Comparison of ENCODE assay signal across 8 cellular contexts in genomic region chr2:96321230-96322103, GRCh38. TPM values are rescaled to one million over a fixed set of nuclear protein-coding genes. Genes with fewer than 3 reads are reported as not detected.
DNase-seq lines count a peak whose midpoint lies in the region; ATAC-seq, FAIRE-seq and TF ChIP-seq lines count a peak whose summit lies in the region.

No MANE protein-coding gene starts in this region.

- CTCF ChIA-PET in GM12878 (lab: Yijun Ruan, JAX): interaction anchor here (0.6 to 2.6 kb wide), 14 partner anchors 11 to 1136 kb away, joined by 3 to 8 read pairs (median 4); partner anchors contain the start of genes ANKRD36C, SNRNP200 and STARD7

- TSS peak; percentile 85 for BruUV-seq in GM12878 (replicated peaks; lab: Mats Ljungman, UMichigan)

- peaks cover 50% of the 10 kb centered on the region for H3K4me1 Mint-ChIP-seq in T-helper 2 cell treated with Interferon-gamma antibody and Interleukin-4, amounts not matched to agents 5 μg/mL and 100 μg/mL, for 36 hours (ENCODE audit: low read depth)

- H3K9me3 ChIP-seq in GM12878 (replicated peaks; ENCODE audit: control insufficient read depth, insufficient read depth, low read length): no peaks in the 10 kb centered on the region

- no peaks in the 10 kb centered on the region for H3K27me3 Mint-ChIP-seq in T-helper 2 cell treated with Interferon-gamma antibody and Interleukin-4, amounts not matched to agents 5 μg/mL and 100 μg/mL, for 36 hours (ENCODE audit: low read depth)

- intact Hi-C loops in GM12878 (cut with micrococcal nuclease; ENCODE audit: unreplicated experiment): loop anchor here (2.0 to 5.0 kb wide), 3 partner anchors 15 to 114 kb away; partner anchors contain the start of genes CIAO1, STARD7 and TMEM127
- intact Hi-C loops in left colon (cut with DNase I, micrococcal nuclease): no loop called here

- under 1% methylated on average over 74 of the region's 81 CpGs for WGBS in GM12878 (ENCODE audit: insufficient coverage, insufficient replicate concordance, low lambda C conversion rate, missing lambda C conversion rate)

- FAIRE-seq in GM12878 (lab: Jason Lieb, UNC): no peak

- H2AFZ ChIP-seq in KMS-11 (ENCODE audit: low read depth) (peak overlapping the region; percentile 89), GM12878 (ENCODE audit: control insufficient read depth, low read depth, low read length) (peak overlapping the region; percentile 89)

- H3K4me3 Mint-ChIP-seq in T-helper 2 cell treated with Interferon-gamma antibody and Interleukin-4, amounts not matched to agents 5 μg/mL and 100 μg/mL, for 36 hours: peak overlapping the region; percentile 88

- peak; percentile 64 for DNase-seq in GDM1 (lab: John Stamatoyannopoulos, UW)
- DNase-seq in T-helper 2 cell treated with Interferon-gamma antibody and Interleukin-4, amounts not matched to agents 5 μg/mL and 100 μg/mL, for 36 hours (ENCODE audit: low spot score): peak; percentile 90
- peak; percentile 82 for DNase-seq in GM12878 (ENCODE audit: low read depth, low spot score)
- peak; percentile 50 to 69 for DNase-seq in left colon
- DNase-seq in stimulated activated CD4-positive, alpha-beta T cell treated with anti-CD3 and anti-CD28 coated beads, Interleukin-4, amount 100 ng/mL, for 1 hour: peak; percentile 77
- no peak for DNase-seq in NCI-H2107 (lab: John Stamatoyannopoulos, UW)

- H3K4me1 ChIP-seq in KMS-11 (ENCODE audit: low read depth, poor library complexity, severe bottlenecking): peaks cover 45% of the 10 kb centered on the region
- peaks cover 33% of the 10 kb centered on the region for H3K4me1 ChIP-seq in GM12878 (ENCODE audit: control insufficient read depth, insufficient read depth, low read length)

- no peak for TF ChIP-seq EP300 in GM12878 (IDR thresholded peaks at IDR 0.05; ENCODE audit: borderline replicate concordance in 1 of 2, control insufficient read depth in 1 of 2, low read depth in 2 of 2, low read length in 2 of 2)

- peak overlapping the region; percentile 69 for H3K9ac ChIP-seq in KMS-11
- H3K9ac ChIP-seq in GM12878 (ENCODE audit: control insufficient read depth, insufficient read depth, low read length): peak overlapping the region; percentile 77

- in situ Hi-C loops in GM12878 (cut with MboI): no loop called here

- POLR2A ChIA-PET in GM12878 (lab: Charles Lee): interaction anchor here (0.7 to 7.7 kb wide), 16 partner anchors 9 to 217 kb away, joined by 3 to 151 read pairs (median 4); partner anchors contain the start of genes NCAPH, SNRNP200 and STARD7

- H3K9me3 Mint-ChIP-seq in T-helper 2 cell treated with Interferon-gamma antibody and Interleukin-4, amounts not matched to agents 5 μg/mL and 100 μg/mL, for 36 hours: no peaks in the 10 kb centered on the region

- ATAC-seq in GM21576 (IDR thresholded peaks at IDR 0.05; ENCODE audit: unreplicated experiment): peak; percentile 54
- ATAC-seq in GM12878: peak; percentile 83
- ATAC-seq in left colon: peak; percentile 61

- peak; percentile 86 for TF ChIP-seq POLR2A in GM12878 (IDR thresholded peaks at IDR 0.05; ENCODE audit: low read depth, low read length)

- no peaks in the 10 kb centered on the region for H4K20me1 ChIP-seq in KMS-11 (ENCODE audit: insufficient read depth)
- no peaks in the 10 kb centered on the region for H4K20me1 ChIP-seq in GM12878 (ENCODE audit: control insufficient read depth, insufficient read depth)

- H3K36me3 ChIP-seq in KMS-11 (ENCODE audit: insufficient read depth): no peaks in the 10 kb centered on the region
- H3K36me3 ChIP-seq in GM12878 (ENCODE audit: control insufficient read depth in 2 of 2, insufficient read depth in 2 of 2, low read length in 1 of 2): no peaks in the 10 kb centered on the region

- peaks cover 23% of the 10 kb centered on the region for H3K36me3 Mint-ChIP-seq in T-helper 2 cell treated with Interferon-gamma antibody and Interleukin-4, amounts not matched to agents 5 μg/mL and 100 μg/mL, for 36 hours (ENCODE audit: low read depth)

- no peak for TF ChIP-seq CTCF in KMS-11 (conservative IDR thresholded peaks at IDR 0.05; ENCODE audit: low read depth, low read length)
- TF ChIP-seq CTCF in GM12878 (IDR thresholded peaks at IDR 0.05 in 2 of 3, conservative IDR thresholded peaks at IDR 0.05 in 1 of 3; ENCODE audit: control insufficient read depth in 2 of 3, extremely low read depth in 1 of 3, insufficient read depth in 1 of 3, low read depth in 3 of 3, low read length in 3 of 3): peak in 2 of 3 experiments; percentile 31 to 36; a peak in 2 of 6 replicates

- no peaks in the 10 kb centered on the region for H3K27me3 ChIP-seq in KMS-11 (ENCODE audit: insufficient read depth, low read depth)
- H3K27me3 ChIP-seq in GM12878 (replicated peaks in 1 of 2; ENCODE audit: control insufficient read depth in 2 of 2, insufficient read depth in 2 of 2, low read length in 1 of 2): no peaks in the 10 kb centered on the region

- H3K4me2 ChIP-seq in KMS-11 (peak overlapping the region; percentile 58), GM12878 (ENCODE audit: control insufficient read depth, insufficient read depth) (peak overlapping the region; percentile 95)

- peak overlapping the region; percentile 79 for H3K27ac ChIP-seq in KMS-11
- peak overlapping the region; percentile 88 for H3K27ac ChIP-seq in GM12878 (ENCODE audit: control insufficient read depth, insufficient read depth)

- H3K27ac Mint-ChIP-seq in T-helper 2 cell treated with Interferon-gamma antibody and Interleukin-4, amounts not matched to agents 5 μg/mL and 100 μg/mL, for 36 hours: peak overlapping the region; percentile 96

- TF ChIP-seq RAD21 in GM12878 (IDR thresholded peaks at IDR 0.05; ENCODE audit: insufficient read depth, low read depth, low read length): peak; percentile 24; the same call in 1 of the 2 replicates

- no peaks in the 10 kb centered on the region; the same call in 1 of the 2 replicates for H3K79me2 ChIP-seq in KMS-11 (ENCODE audit: insufficient read depth, low read depth)
- H3K79me2 ChIP-seq in GM12878 (ENCODE audit: control insufficient read depth, insufficient read depth, low read length): peaks cover 34% of the 10 kb centered on the region

- RAD21 ChIA-PET in GM12878 (lab: Charles Lee; ENCODE audit: unreplicated experiment): interaction anchor here (0.6 to 4.7 kb wide), 14 partner anchors 10 to 223 kb away, joined by 3 to 44 read pairs (median 6); partner anchors contain the start of genes NCAPH, SNRNP200 and STARD7

- H3K4me3 ChIP-seq in KMS-11 (IDR thresholded peaks at IDR 0.05; ENCODE audit: insufficient read depth, low read depth, low read length) (no peak overlapping the region), GM12878 (peak overlapping the region; percentile 90)

- SMC1A ChIA-PET in GM12878 (lab: Charles Lee; ENCODE audit: uncharacterized antibody, unreplicated experiment): interaction anchor here (0.6 to 13.4 kb wide), 11 partner anchors 9 to 212 kb away, joined by 3 to 231 read pairs (median 4); partner anchors contain the start of genes NCAPH and SNRNP200

RNA-seq across cellular contexts. Expression of gene ITPRIPL1, which starts 3.6 kb away (rescaled TPM):
- 16.9 and 20.9 TPM in 2 replicates for total RNA-seq in GM12878 (2013; cell fraction: nucleolus; rRNA removed)
- total RNA-seq in GM12878 (2014; rRNA removed) (28.7 and 29.6 TPM in 2 replicates), GM12878 (2014; rRNA removed; fragmentation: Illumina TruSeq; extraction: Trizol) (16.8 and 17.1 TPM in 2 replicates), GM12878 (2021) (23.8 and 28.7 TPM in 2 replicates), left colon (under 1 TPM; 0.58 to 0.92 TPM)
- polyA plus RNA-seq in GM12878 (2011; ENCODE audit: low read depth): 5.3 TPM
- polyA plus RNA-seq in GM12878 (2011; rRNA removed) (6.8 and 11.7 TPM in 2 replicates), GM12878 (2014; fragmentation: Illumina TruSeq; extraction: Trizol) (16.1 and 20.6 TPM in 2 replicates), GM12878 (2014; fragmentation: Nextera tagmentation; extraction: Ambion mirVana) (1 to 10 TPM; 4.9 to 5.7 TPM), GM12878 (2014; rRNA removed) (16.8 and 18.8 TPM in 2 replicates), GM12878 (2016; fragmentation: Nextera tagmentation; extraction: Ambion mirVana) (1 to 10 TPM; 9.9 TPM)
- 15.0 and 15.6 TPM in 2 replicates for polyA plus RNA-seq in GM12878 (2011; cell fraction: cytosol; rRNA removed)
- 6.4 and 7.1 TPM in 2 replicates for polyA plus RNA-seq in GM12878 (2011; cell fraction: nucleus; rRNA removed)
- 7.8 and 9.6 TPM in 2 replicates for polyA plus RNA-seq in GM12878 (2012)
- polyA minus RNA-seq in GM12878 (2011; rRNA and poly(A)+ RNA removed): 14.0 and 19.4 TPM in 2 replicates
- polyA minus RNA-seq in GM12878 (2011; cell fraction: cytosol; rRNA and poly(A)+ RNA removed): 6.3 and 6.8 TPM in 2 replicates
- 4.2 and 9.0 TPM in 2 replicates for polyA minus RNA-seq in GM12878 (2011; cell fraction: nucleus; rRNA and poly(A)+ RNA removed)

RNA-seq across cellular contexts. Expression of gene NCAPH, which starts 14.1 kb away (rescaled TPM):
- 23.0 and 28.6 TPM in 2 replicates for total RNA-seq in GM12878 (2013; cell fraction: nucleolus; rRNA removed)
- total RNA-seq in GM12878 (2014; rRNA removed) (58.1 and 66.4 TPM in 2 replicates), GM12878 (2014; rRNA removed; fragmentation: Illumina TruSeq; extraction: Trizol) (63.6 and 64.5 TPM in 2 replicates), GM12878 (2021) (67.0 and 71.0 TPM in 2 replicates), left colon (1 to 10 TPM; 2.0 to 7.3 TPM)
- 21.2 TPM for polyA plus RNA-seq in GM12878 (2011; ENCODE audit: low read depth)
- polyA plus RNA-seq in GM12878 (2011; rRNA removed) (67.7 and 71.2 TPM in 2 replicates), GM12878 (2014; fragmentation: Illumina TruSeq; extraction: Trizol) (90.1 and 107 TPM in 2 replicates), GM12878 (2014; fragmentation: Nextera tagmentation; extraction: Ambion mirVana) (10 to 100 TPM; 42.6 to 45.8 TPM), GM12878 (2014; rRNA removed) (66.2 and 71.4 TPM in 2 replicates), GM12878 (2016; fragmentation: Nextera tagmentation; extraction: Ambion mirVana) (10 to 100 TPM; 69.6 to 73.4 TPM)
- polyA plus RNA-seq in GM12878 (2011; cell fraction: cytosol; rRNA removed): 71.1 and 75.5 TPM in 2 replicates
- 65.1 and 68.2 TPM in 2 replicates for polyA plus RNA-seq in GM12878 (2011; cell fraction: nucleus; rRNA removed)
- polyA plus RNA-seq in GM12878 (2012): 17.5 and 27.0 TPM in 2 replicates
- polyA minus RNA-seq in GM12878 (2011; rRNA and poly(A)+ RNA removed): 57.9 and 60.6 TPM in 2 replicates
- 21.6 and 31.8 TPM in 2 replicates for polyA minus RNA-seq in GM12878 (2011; cell fraction: cytosol; rRNA and poly(A)+ RNA removed)
- 21.2 and 28.6 TPM in 2 replicates for polyA minus RNA-seq in GM12878 (2011; cell fraction: nucleus; rRNA and poly(A)+ RNA removed)

RNA-seq across cellular contexts. Expression of gene SNRNP200, which starts 16.1 kb away (rescaled TPM):
- total RNA-seq in GM12878 (2013; cell fraction: nucleolus; rRNA removed): 125 and 137 TPM in 2 replicates
- 68.7 and 72.9 TPM in 2 replicates for total RNA-seq in GM12878 (2014; rRNA removed)
- total RNA-seq in GM12878 (2014; rRNA removed; fragmentation: Illumina TruSeq; extraction: Trizol): 59.2 and 61.9 TPM in 2 replicates
- total RNA-seq in GM12878 (2021): 147 and 158 TPM in 2 replicates
- polyA plus RNA-seq in GM12878 (2011; ENCODE audit: low read depth): 99.9 TPM
- polyA plus RNA-seq in GM12878 (2011; rRNA removed): 106 and 176 TPM in 2 replicates
- 277 and 280 TPM in 2 replicates for polyA plus RNA-seq in GM12878 (2011; cell fraction: cytosol; rRNA removed)
- 305 and 387 TPM in 2 replicates for polyA plus RNA-seq in GM12878 (2011; cell fraction: nucleus; rRNA removed)
- polyA plus RNA-seq in GM12878 (2012): 117 and 126 TPM in 2 replicates
- polyA plus RNA-seq in GM12878 (2014; fragmentation: Illumina TruSeq; extraction: Trizol): 111 and 157 TPM in 2 replicates
- 10 to 100 TPM; 61.6 to 64.6 TPM for polyA plus RNA-seq in GM12878 (2014; fragmentation: Nextera tagmentation; extraction: Ambion mirVana)
- 145 and 147 TPM in 2 replicates for polyA plus RNA-seq in GM12878 (2014; rRNA removed)
- polyA plus RNA-seq in GM12878 (2016; fragmentation: Nextera tagmentation; extraction: Ambion mirVana): 100 to 1,000 TPM; 100 to 111 TPM
- polyA minus RNA-seq in GM12878 (2011; rRNA and poly(A)+ RNA removed): 395 and 413 TPM in 2 replicates
- polyA minus RNA-seq in GM12878 (2011; cell fraction: cytosol; rRNA and poly(A)+ RNA removed): 106 and 118 TPM in 2 replicates
- 79.8 and 136 TPM in 2 replicates for polyA minus RNA-seq in GM12878 (2011; cell fraction: nucleus; rRNA and poly(A)+ RNA removed)
- total RNA-seq in left colon: 10 to 100 TPM; 84.8 to 94.7 TPM

RNA-seq across cellular contexts. Expression of gene CIAO1, which starts 55.4 kb away (rescaled TPM):
- total RNA-seq in GM12878 (2013; cell fraction: nucleolus; rRNA removed): 40.1 and 42.8 TPM in 2 replicates
- 74.7 and 89.4 TPM in 2 replicates for total RNA-seq in GM12878 (2014; rRNA removed)
- 48.0 and 49.7 TPM in 2 replicates for total RNA-seq in GM12878 (2014; rRNA removed; fragmentation: Illumina TruSeq; extraction: Trizol)
- total RNA-seq in GM12878 (2021): 51.1 and 57.5 TPM in 2 replicates
- 23.7 TPM for polyA plus RNA-seq in GM12878 (2011; ENCODE audit: low read depth)
- 61.3 and 75.4 TPM in 2 replicates for polyA plus RNA-seq in GM12878 (2011; rRNA removed)
- 115 and 126 TPM in 2 replicates for polyA plus RNA-seq in GM12878 (2011; cell fraction: cytosol; rRNA removed)
- polyA plus RNA-seq in GM12878 (2011; cell fraction: nucleus; rRNA removed): 66.5 and 69.5 TPM in 2 replicates
- polyA plus RNA-seq in GM12878 (2012): 38.2 and 43.6 TPM in 2 replicates
- polyA plus RNA-seq in GM12878 (2014; fragmentation: Illumina TruSeq; extraction: Trizol): 50.2 and 55.8 TPM in 2 replicates
- polyA plus RNA-seq in GM12878 (2014; fragmentation: Nextera tagmentation; extraction: Ambion mirVana): 10 to 100 TPM in 1 of 2 experiments, 1 to 10 TPM in 1; 8.3 to 15.6 TPM
- polyA plus RNA-seq in GM12878 (2014; rRNA removed): 89.3 and 92.5 TPM in 2 replicates
- 10 to 100 TPM; 69.4 to 73.1 TPM for polyA plus RNA-seq in GM12878 (2016; fragmentation: Nextera tagmentation; extraction: Ambion mirVana)
- 73.0 and 101 TPM in 2 replicates for polyA minus RNA-seq in GM12878 (2011; rRNA and poly(A)+ RNA removed)
- 26.6 and 27.0 TPM in 2 replicates for polyA minus RNA-seq in GM12878 (2011; cell fraction: cytosol; rRNA and poly(A)+ RNA removed)
- 19.2 and 32.0 TPM in 2 replicates for polyA minus RNA-seq in GM12878 (2011; cell fraction: nucleus; rRNA and poly(A)+ RNA removed)
- total RNA-seq in left colon: 10 to 100 TPM; 61.7 to 68.8 TPM

RNA-seq across cellular contexts. Expression of gene TMEM127, which starts 55.7 kb away (rescaled TPM):
- 22.9 and 23.0 TPM in 2 replicates for total RNA-seq in GM12878 (2013; cell fraction: nucleolus; rRNA removed)
- 11.2 and 15.3 TPM in 2 replicates for total RNA-seq in GM12878 (2014; rRNA removed)
- 8.2 and 8.9 TPM in 2 replicates for total RNA-seq in GM12878 (2014; rRNA removed; fragmentation: Illumina TruSeq; extraction: Trizol)
- 25.6 and 27.2 TPM in 2 replicates for total RNA-seq in GM12878 (2021)
- 6.9 TPM for polyA plus RNA-seq in GM12878 (2011; ENCODE audit: low read depth)
- polyA plus RNA-seq in GM12878 (2011; rRNA removed): 11.6 and 24.9 TPM in 2 replicates
- polyA plus RNA-seq in GM12878 (2011; cell fraction: cytosol; rRNA removed): 23.0 and 24.2 TPM in 2 replicates
- 19.2 and 23.7 TPM in 2 replicates for polyA plus RNA-seq in GM12878 (2011; cell fraction: nucleus; rRNA removed)
- polyA plus RNA-seq in GM12878 (2012): 15.0 and 15.6 TPM in 2 replicates
- polyA plus RNA-seq in GM12878 (2014; fragmentation: Illumina TruSeq; extraction: Trizol): 10.5 and 19.9 TPM in 2 replicates
- polyA plus RNA-seq in GM12878 (2014; fragmentation: Nextera tagmentation; extraction: Ambion mirVana): 1 to 10 TPM; 2.6 to 3.0 TPM
- 18.4 and 22.3 TPM in 2 replicates for polyA plus RNA-seq in GM12878 (2014; rRNA removed)
- 10 to 100 TPM; 17.0 to 18.4 TPM for polyA plus RNA-seq in GM12878 (2016; fragmentation: Nextera tagmentation; extraction: Ambion mirVana)
- polyA minus RNA-seq in GM12878 (2011; rRNA and poly(A)+ RNA removed): 32.5 and 35.8 TPM in 2 replicates
- polyA minus RNA-seq in GM12878 (2011; cell fraction: cytosol; rRNA and poly(A)+ RNA removed): 7.8 and 11.4 TPM in 2 replicates
- 8.0 and 13.6 TPM in 2 replicates for polyA minus RNA-seq in GM12878 (2011; cell fraction: nucleus; rRNA and poly(A)+ RNA removed)
- total RNA-seq in left colon: 100 to 1,000 TPM in 1 of 2 donors, 10 to 100 TPM in 1; 86.2 to 111 TPM

Comparison
In these comparisons a context has a peak if more than half of its experiments do, and no peak if none do; other contexts are left out.
1. RNA of gene ITPRIPL1, which starts 3.6 kb away (total RNA-seq): 16.8 to 29.6 TPM in GM12878; 0.58 to 0.92 TPM in left colon; every median in the first group is over 4 times any median in the second.
2. Peak in every context shown above with its lines, with median percentiles within 50 percentile points of each other: ATAC-seq.